1 cellular context compared by ENCODE assay signal in the genomic region with DNA sequence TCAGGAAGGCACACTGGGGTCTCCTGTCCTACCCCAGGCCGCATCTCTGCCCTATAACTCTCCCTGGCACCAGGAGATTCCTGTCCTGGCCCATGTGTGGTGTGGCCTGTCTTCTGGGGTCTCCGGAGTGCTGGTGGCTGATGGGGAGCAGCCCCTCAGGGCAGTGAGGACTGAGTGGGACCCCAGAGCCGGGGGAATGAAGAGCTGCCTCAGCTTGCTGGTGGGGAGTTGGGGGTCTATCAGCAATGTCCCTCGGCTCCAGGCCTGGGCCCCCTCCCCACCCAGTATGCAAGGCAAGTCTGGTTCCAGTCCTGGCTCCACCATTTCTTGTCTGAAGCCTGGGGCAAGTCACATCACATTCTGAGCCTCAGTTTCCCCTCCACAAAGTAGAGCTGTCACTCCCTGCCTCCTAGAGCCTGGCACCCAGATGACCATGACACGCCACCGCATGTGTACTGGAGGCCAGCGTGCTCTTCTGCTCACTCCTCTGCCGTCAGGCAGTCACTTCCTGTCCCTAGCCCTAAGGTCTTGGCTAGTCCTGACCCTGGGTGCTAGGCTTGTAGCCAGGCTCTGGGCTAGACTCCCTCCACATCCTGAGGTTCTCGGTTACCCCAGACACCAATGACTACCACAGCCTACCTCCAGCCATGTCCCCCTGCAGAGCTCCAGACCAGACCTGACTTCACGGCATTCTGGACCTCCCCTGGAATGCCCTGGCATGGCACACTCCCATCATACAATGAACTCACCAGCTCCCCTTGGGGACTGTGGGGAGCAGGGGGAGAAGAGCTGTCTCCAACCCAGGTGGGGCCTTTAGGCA.
TF ChIP-seq lines count a peak whose summit lies in the region.

No MANE protein-coding gene starts in this region.

TF ChIP-seq in HCT116, 20 proteins besides CTCF, POLR2A, EP300 and RAD21 (continued from another document):
- TF ChIP-seq MAX (IDR thresholded peaks at IDR 0.05): no peak
- TF ChIP-seq, protein P1, sequence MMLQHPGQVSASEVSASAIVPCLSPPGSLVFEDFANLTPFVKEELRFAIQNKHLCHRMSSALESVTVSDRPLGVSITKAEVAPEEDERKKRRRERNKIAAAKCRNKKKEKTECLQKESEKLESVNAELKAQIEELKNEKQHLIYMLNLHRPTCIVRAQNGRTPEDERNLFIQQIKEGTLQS (IDR thresholded peaks at IDR 0.05): no peak
- no peak for TF ChIP-seq EZH2 (IDR thresholded peaks at IDR 0.05)
- TF ChIP-seq SP1 (IDR thresholded peaks at IDR 0.05; ENCODE audit: low read depth): no peak
- TF ChIP-seq EZH2phosphoT487 (IDR thresholded peaks at IDR 0.05; ENCODE audit: borderline replicate concordance): no peak
- no peak for TF ChIP-seq SRF (IDR thresholded peaks at IDR 0.05; ENCODE audit: low read depth)
- TF ChIP-seq, protein P2, sequence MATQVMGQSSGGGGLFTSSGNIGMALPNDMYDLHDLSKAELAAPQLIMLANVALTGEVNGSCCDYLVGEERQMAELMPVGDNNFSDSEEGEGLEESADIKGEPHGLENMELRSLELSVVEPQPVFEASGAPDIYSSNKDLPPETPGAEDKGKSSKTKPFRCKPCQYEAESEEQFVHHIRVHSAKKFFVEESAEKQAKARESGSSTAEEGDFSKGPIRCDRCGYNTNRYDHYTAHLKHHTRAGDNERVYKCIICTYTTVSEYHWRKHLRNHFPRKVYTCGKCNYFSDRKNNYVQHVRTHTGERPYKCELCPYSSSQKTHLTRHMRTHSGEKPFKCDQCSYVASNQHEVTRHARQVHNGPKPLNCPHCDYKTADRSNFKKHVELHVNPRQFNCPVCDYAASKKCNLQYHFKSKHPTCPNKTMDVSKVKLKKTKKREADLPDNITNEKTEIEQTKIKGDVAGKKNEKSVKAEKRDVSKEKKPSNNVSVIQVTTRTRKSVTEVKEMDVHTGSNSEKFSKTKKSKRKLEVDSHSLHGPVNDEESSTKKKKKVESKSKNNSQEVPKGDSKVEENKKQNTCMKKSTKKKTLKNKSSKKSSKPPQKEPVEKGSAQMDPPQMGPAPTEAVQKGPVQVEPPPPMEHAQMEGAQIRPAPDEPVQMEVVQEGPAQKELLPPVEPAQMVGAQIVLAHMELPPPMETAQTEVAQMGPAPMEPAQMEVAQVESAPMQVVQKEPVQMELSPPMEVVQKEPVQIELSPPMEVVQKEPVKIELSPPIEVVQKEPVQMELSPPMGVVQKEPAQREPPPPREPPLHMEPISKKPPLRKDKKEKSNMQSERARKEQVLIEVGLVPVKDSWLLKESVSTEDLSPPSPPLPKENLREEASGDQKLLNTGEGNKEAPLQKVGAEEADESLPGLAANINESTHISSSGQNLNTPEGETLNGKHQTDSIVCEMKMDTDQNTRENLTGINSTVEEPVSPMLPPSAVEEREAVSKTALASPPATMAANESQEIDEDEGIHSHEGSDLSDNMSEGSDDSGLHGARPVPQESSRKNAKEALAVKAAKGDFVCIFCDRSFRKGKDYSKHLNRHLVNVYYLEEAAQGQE (IDR thresholded peaks at IDR 0.05; ENCODE audit: low read depth): no peak
- no peak for TF ChIP-seq SIN3A (IDR thresholded peaks at IDR 0.05; ENCODE audit: low read depth)
- no peak for TF ChIP-seq ZBTB33 (IDR thresholded peaks at IDR 0.05; ENCODE audit: extremely low read depth, insufficient replicate concordance, low read length)
- TF ChIP-seq CBX3 (IDR thresholded peaks at IDR 0.05; ENCODE audit: low read depth): no peak
- no peak for TF ChIP-seq YY1 (IDR thresholded peaks at IDR 0.05; ENCODE audit: extremely low read depth, insufficient replicate concordance, low read depth, low read length)
